In genomic region chr15:40125950-40126349, GRCh38 we compare ENCODE assay signal across 29 cellular contexts.
"Had no signal": no experiment of that assay in that cellular context is flagged by ENCODE, and none has a peak within 500 bp of the region (broad histone marks: within the 10 kb centered on the region; RNA-seq: fewer than 3 reads in every experiment).

No MANE protein-coding gene starts in this region.

- H3K27ac ChIP-seq: PC-9, WERI-Rb-1 had no signal

- H3K4me3 ChIP-seq: PC-9 had no signal

- H2AFZ ChIP-seq: PC-9 had no signal

- H3K4me3 Mint-ChIP-seq: activated CD4-positive, alpha-beta memory T cell treated with anti-CD3 and anti-CD28 coated beads for 36 hours; activated naive CD4-positive, alpha-beta T cell treated with anti-CD3 and anti-CD28 coated beads for 36 hours; activated naive CD8-positive, alpha-beta T cell treated with anti-CD3 and anti-CD28 coated beads, Interleukin-2, amount 50 U/mL, for 24 hours; activated T-cell treated with anti-CD3 and anti-CD28 coated beads, Interleukin-2, amount 50 U/mL, for 4 hours; activated T-helper 1 cell treated with anti-CD3 and anti-CD28 coated beads, Interleukin-12 subunit alpha, Interleukin-12 subunit beta, Interleukin-2, Interleukin-4 antibody, amounts not matched to agents 30 ng/mL and 10 ng/mL and 1 ng/mL, durations not matched to agents 14 hours and 24 hours and 36 hours; brain had no signal

- ATAC-seq: activated naive CD8-positive, alpha-beta T cell treated with anti-CD3 and anti-CD28 coated beads, Interleukin-2, amount 50 U/mL, for 24 hours; activated T-cell treated with anti-CD3 and anti-CD28 coated beads, Interleukin-2, amount 50 U/mL, for 4 hours had no signal

- DNase-seq: activated CD4-positive, alpha-beta memory T cell treated with anti-CD3 and anti-CD28 coated beads for 36 hours; activated CD4-positive, alpha-beta T cell treated with anti-CD3 and anti-CD28 coated beads, Interleukin-2, amount 50 U/mL, for 1 hour; activated CD8-positive, alpha-beta memory T cell treated with anti-CD3 and anti-CD28 coated beads, Interleukin-2, amount 50 U/mL, for 4 hours; activated gamma-delta T cell treated with Interleukin-2 at 50 U/mL for 16 hours; activated naive CD4-positive, alpha-beta T cell treated with anti-CD3 and anti-CD28 coated beads for 36 hours; activated naive CD8-positive, alpha-beta T cell treated with anti-CD3 and anti-CD28 coated beads, Interleukin-2, amount 50 U/mL, for 24 hours; activated T-cell treated with anti-CD3 and anti-CD28 coated beads for 4 hours; activated T-cell treated with anti-CD3 and anti-CD28 coated beads, Interleukin-2, amount 50 U/mL, for 4 hours; anterior cingulate cortex; caudate nucleus; cerebellar nuclear complex; NCI-H1105; NCI-H1417 treated with DMSO at 0.1 percent for 48 hours; NCI-H1694; NCI-H2029; NCI-H345; NCI-H748 treated with DMSO at 0.1 percent for 48 hours; NK-92 treated with Interleukin-12 subunit alpha and Interleukin-12 subunit beta, amount 100 ng/mL, for 24 hours; PC-9; Right ventricle myocardium superior; SW 1271; T-helper 1 cell; T-helper 2 cell; T-helper 9 cell; WERI-Rb-1 had no signal

- H3K27ac Mint-ChIP-seq: activated CD4-positive, alpha-beta memory T cell treated with anti-CD3 and anti-CD28 coated beads for 36 hours; activated naive CD4-positive, alpha-beta T cell treated with anti-CD3 and anti-CD28 coated beads for 36 hours; activated naive CD4-positive, alpha-beta T cell treated with anti-CD3 and anti-CD28 coated beads, Interleukin-2, amount 50 U/mL, for 72 hours; activated naive CD8-positive, alpha-beta T cell treated with anti-CD3 and anti-CD28 coated beads, Interleukin-2, amount 50 U/mL, for 24 hours; activated T-helper 1 cell treated with anti-CD3 and anti-CD28 coated beads, Interleukin-12 subunit alpha, Interleukin-12 subunit beta, Interleukin-2, Interleukin-4 antibody, amounts not matched to agents 30 ng/mL and 10 ng/mL and 1 ng/mL, durations not matched to agents 14 hours and 24 hours and 36 hours; brain had no signal

- H3K9me3 Mint-ChIP-seq: activated CD4-positive, alpha-beta memory T cell treated with anti-CD3 and anti-CD28 coated beads for 36 hours; activated naive CD4-positive, alpha-beta T cell treated with anti-CD3 and anti-CD28 coated beads for 36 hours; activated naive CD4-positive, alpha-beta T cell treated with anti-CD3 and anti-CD28 coated beads, Interleukin-2, amount 50 U/mL, for 72 hours; activated naive CD8-positive, alpha-beta T cell treated with anti-CD3 and anti-CD28 coated beads, Interleukin-2, amount 50 U/mL, for 24 hours; activated T-cell treated with anti-CD3 and anti-CD28 coated beads, Interleukin-2, amount 50 U/mL, for 4 hours; activated T-helper 1 cell treated with anti-CD3 and anti-CD28 coated beads, Interleukin-12 subunit alpha, Interleukin-12 subunit beta, Interleukin-2, Interleukin-4 antibody, amounts not matched to agents 30 ng/mL and 10 ng/mL and 1 ng/mL, durations not matched to agents 14 hours and 24 hours and 36 hours had no signal

- H3K36me3 Mint-ChIP-seq: activated CD4-positive, alpha-beta memory T cell treated with anti-CD3 and anti-CD28 coated beads for 36 hours; activated naive CD4-positive, alpha-beta T cell treated with anti-CD3 and anti-CD28 coated beads, Interleukin-2, amount 50 U/mL, for 72 hours; brain had no signal

- H3K4me1 Mint-ChIP-seq: activated naive CD8-positive, alpha-beta T cell treated with anti-CD3 and anti-CD28 coated beads, Interleukin-2, amount 50 U/mL, for 24 hours; brain had no signal

- H3K27me3 Mint-ChIP-seq: activated naive CD8-positive, alpha-beta T cell treated with anti-CD3 and anti-CD28 coated beads, Interleukin-2, amount 50 U/mL, for 24 hours had no signal

- H3K36me3 ChIP-seq: WERI-Rb-1 had no signal

- FAIRE-seq: bronchial epithelial cell had no signal
